Comparison of ENCODE assay signal across 20 cellular contexts in the genomic region with DNA sequence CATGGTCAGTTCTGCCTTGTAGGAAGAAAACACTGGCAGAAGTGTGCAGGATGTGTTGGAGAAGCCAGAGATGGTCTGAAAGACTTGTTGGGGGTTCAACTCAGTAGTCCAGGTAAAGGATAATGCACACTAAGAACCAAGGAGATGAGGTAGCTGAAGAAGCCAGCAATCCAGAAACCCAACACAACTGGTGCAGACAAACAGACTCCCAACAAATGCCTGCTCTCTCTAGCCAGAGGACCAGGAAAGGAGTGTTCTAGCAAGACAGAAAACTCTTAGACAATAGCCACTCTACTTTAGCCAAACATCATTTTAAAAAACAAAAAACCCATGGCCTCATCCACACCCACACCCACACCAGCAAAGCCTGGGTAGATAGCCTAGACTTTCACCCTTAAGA. TPM values are rescaled to one million over a fixed set of nuclear protein-coding genes. Genes with fewer than 3 reads are reported as not detected.
DNase-seq lines count a peak whose midpoint lies in the region; ATAC-seq and TF ChIP-seq lines count a peak whose summit lies in the region.
"Had no signal": no experiment of that assay in that cellular context is flagged by ENCODE, and none has a peak within 500 bp of the region (broad histone marks: within the 10 kb centered on the region; RNA-seq: fewer than 3 reads in every experiment).

No MANE protein-coding gene starts in this region.

- peak; percentile 29 for DNase-seq in activated CD4-positive, alpha-beta T cell treated with anti-CD3 and anti-CD28 coated beads, Interleukin-2, amount 10 ng/mL, durations not matched to agents 24 days and 14 days
- DNase-seq in activated CD4-positive, alpha-beta T cell treated with anti-CD3 and anti-CD28 coated beads, Interleukin-2, amount 50 U/mL, for 4 hours: no peak
- DNase-seq in PC-3: no peak
- no peak for DNase-seq in osteocyte (ENCODE audit: extremely low spot score, unreplicated experiment)
- DNase-seq in midbrain (lab: John Stamatoyannopoulos, UW): no peak
- no peak for DNase-seq in NCI-H1092 (lab: John Stamatoyannopoulos, UW)
- no peak for DNase-seq in ACHN
- DNase-seq: AML-193; BE2C; Calu3; CD4-positive, alpha-beta T cell; COR-L47; DMS53; DMS79 treated with DMSO at 0.1 percent for 48 hours; H9 had no signal

- CTCF ChIA-PET in PC-3 (lab: Charles Lee): interaction anchor here (0.6 kb wide), 1 partner anchor 60 kb away, joined by 3 read pairs; no protein-coding TSS in a partner anchor

- ATAC-seq in PC-3: no peak
- ATAC-seq: GM23338, HCT116 had no signal

- no peaks in the 10 kb centered on the region for H3K36me3 Mint-ChIP-seq in activated CD4-positive, alpha-beta T cell treated with anti-CD3 and anti-CD28 coated beads, Interleukin-2, amount 10 ng/mL, durations not matched to agents 24 days and 14 days (ENCODE audit: low read depth)
- H3K36me3 Mint-ChIP-seq in osteocyte (ENCODE audit: unreplicated experiment): peaks cover 5% of the 10 kb centered on the region
- H3K36me3 Mint-ChIP-seq: CD14-positive monocyte had no signal

- peaks cover 12% of the 10 kb centered on the region for H3K27me3 Mint-ChIP-seq in activated CD4-positive, alpha-beta T cell treated with anti-CD3 and anti-CD28 coated beads, Interleukin-2, amount 10 ng/mL, durations not matched to agents 24 days and 14 days
- no peaks in the 10 kb centered on the region for H3K27me3 Mint-ChIP-seq in osteocyte (ENCODE audit: unreplicated experiment)

- H3K27ac Mint-ChIP-seq in activated CD4-positive, alpha-beta T cell treated with anti-CD3 and anti-CD28 coated beads, Interleukin-2, amount 10 ng/mL, durations not matched to agents 24 days and 14 days: no peak overlapping the region
- H3K27ac Mint-ChIP-seq in osteocyte (ENCODE audit: unreplicated experiment): peak overlapping the region; percentile 85
- H3K27ac Mint-ChIP-seq: CD14-positive monocyte; CD4-positive, alpha-beta T cell; GM23338; H9 had no signal

- intact Hi-C loops in activated CD4-positive, alpha-beta T cell treated with anti-CD3 and anti-CD28 coated beads, Interleukin-2, amount 10 ng/mL, durations not matched to agents 24 days and 14 days (cut with micrococcal nuclease): no loop called here
- intact Hi-C loops in PC-3 (cut with micrococcal nuclease): loop anchor here (5.0 kb wide), 1 partner anchor 45 kb away; no protein-coding TSS in a partner anchor

- H3K27me3 ChIP-seq in PC-3 (ENCODE audit: low read length): no peaks in the 10 kb centered on the region
- H3K27me3 ChIP-seq: BE2C; BLaER1 treated with 17β-estradiol and CSF1 and Interleukin-3, amounts not matched to agents 10 nM and 100 nM had no signal

- no peaks in the 10 kb centered on the region for H4K20me1 ChIP-seq in PC-3 (ENCODE audit: low read length)
- H4K20me1 ChIP-seq: BLaER1 treated with 17β-estradiol and CSF1 and Interleukin-3, amounts not matched to agents 10 nM and 100 nM had no signal

- H3K79me2 ChIP-seq in PC-3 (ENCODE audit: low read length): peaks cover 41% of the 10 kb centered on the region

- in situ Hi-C loops in ACHN (cut with HindIII; ENCODE audit: low pct_ligation_motif_present, low pct_unique_long_range_greater_than_20kb, low sequenced_read_pairs): no loop called here

- peaks cover 71% of the 10 kb centered on the region for H3K4me1 ChIP-seq in PC-3 (ENCODE audit: insufficient read depth, low read length)
- H3K4me1 ChIP-seq: BE2C had no signal

- H3K4me3 ChIP-seq in PC-3 (ENCODE audit: low read length): no peak overlapping the region
- H3K4me3 ChIP-seq: BLaER1 treated with 17β-estradiol and CSF1 and Interleukin-3, amounts not matched to agents 10 nM and 100 nM; GM23338 had no signal

- POLR2A ChIA-PET in PC-3 (lab: Charles Lee; ENCODE audit: unreplicated experiment): no interaction called here

- TF ChIP-seq CTCF in PC-3 (conservative IDR thresholded peaks at IDR 0.05; ENCODE audit: low read depth, low read length) (no peak), osteocyte (IDR thresholded peaks at IDR 0.05) (no peak)

- BruUV-seq in PC-3 (replicated peaks; lab: Mats Ljungman, UMichigan): no TSS peak

- H3K4me3 Mint-ChIP-seq in activated CD4-positive, alpha-beta T cell treated with anti-CD3 and anti-CD28 coated beads, Interleukin-2, amount 10 ng/mL, durations not matched to agents 24 days and 14 days: no peak overlapping the region
- no peak overlapping the region for H3K4me3 Mint-ChIP-seq in osteocyte (ENCODE audit: unreplicated experiment)
- H3K4me3 Mint-ChIP-seq: CD14-positive monocyte; CD4-positive, alpha-beta T cell; GM23338; H9 had no signal

- H2AFZ ChIP-seq in PC-3 (ENCODE audit: low read length): no peak overlapping the region
- H2AFZ ChIP-seq: GM23338 had no signal

- H3K27ac ChIP-seq in PC-3 (ENCODE audit: low read length): peak overlapping the region; percentile 77
- H3K27ac ChIP-seq: 22Rv1; BLaER1 treated with 17β-estradiol and CSF1 and Interleukin-3, amounts not matched to agents 10 nM and 100 nM had no signal

- peaks cover 4% of the 10 kb centered on the region; the same call in 1 of the 2 replicates for H3K36me3 ChIP-seq in PC-3 (ENCODE audit: low read depth, low read length)
- H3K36me3 ChIP-seq: BE2C; BLaER1 treated with 17β-estradiol and CSF1 and Interleukin-3, amounts not matched to agents 10 nM and 100 nM had no signal

- no peaks in the 10 kb centered on the region for H3K9me3 ChIP-seq in PC-3 (ENCODE audit: low read length)
- H3K9me3 ChIP-seq: BE2C; BLaER1 treated with 17β-estradiol and CSF1 and Interleukin-3, amounts not matched to agents 10 nM and 100 nM had no signal

- no peaks in the 10 kb centered on the region for H3K9me2 ChIP-seq in PC-3 (replicated peaks; ENCODE audit: low read length)

- H3K9me3 Mint-ChIP-seq in activated CD4-positive, alpha-beta T cell treated with anti-CD3 and anti-CD28 coated beads, Interleukin-2, amount 10 ng/mL, durations not matched to agents 24 days and 14 days: no peaks in the 10 kb centered on the region
- no peaks in the 10 kb centered on the region for H3K9me3 Mint-ChIP-seq in osteocyte (ENCODE audit: unreplicated experiment)
- H3K9me3 Mint-ChIP-seq: CD4-positive, alpha-beta T cell; GM23338; H9 had no signal

- H3F3A ChIP-seq in PC-3 (ENCODE audit: low read length, unreplicated experiment): peaks cover 9% of the 10 kb centered on the region

- H3K4me1 Mint-ChIP-seq in activated CD4-positive, alpha-beta T cell treated with anti-CD3 and anti-CD28 coated beads, Interleukin-2, amount 10 ng/mL, durations not matched to agents 24 days and 14 days: no peaks in the 10 kb centered on the region
- peaks cover 46% of the 10 kb centered on the region for H3K4me1 Mint-ChIP-seq in osteocyte (ENCODE audit: unreplicated experiment)
- H3K4me1 Mint-ChIP-seq: CD14-positive monocyte had no signal

- H3K9ac ChIP-seq in PC-3 (ENCODE audit: low read length): peak overlapping the region; percentile 16; the same call in 1 of the 2 replicates
- H3K9ac ChIP-seq: BLaER1 treated with 17β-estradiol and CSF1 and Interleukin-3, amounts not matched to agents 10 nM and 100 nM had no signal

- H3K4me2 ChIP-seq in PC-3 (ENCODE audit: low read length): peak overlapping the region; percentile 51
- H3K4me2 ChIP-seq: BLaER1 treated with 17β-estradiol and CSF1 and Interleukin-3, amounts not matched to agents 10 nM and 100 nM; GM23338 had no signal

RNA-seq across cellular contexts. Expression of a gene that starts 33.9 kb away (rescaled TPM):
- total RNA-seq in activated CD4-positive, alpha-beta T cell treated with anti-CD3 and anti-CD28 coated beads, Interleukin-2, amount 10 ng/mL, durations not matched to agents 24 days and 14 days: not detected in 2 replicates
- 48.9 and 70.8 TPM in 2 replicates for total RNA-seq in PC-3 (2014; rRNA removed)
- total RNA-seq in osteocyte: 30.7 and 33.5 TPM in 2 replicates
- total RNA-seq: Calu3; CD4-positive, alpha-beta T cell had no signal

Comparison
In these comparisons a context has a peak if more than half of its experiments do, and no peak if none do; other contexts are left out.
1. RNA of a gene that starts 33.9 kb away (total RNA-seq): 48.9 to 70.8 TPM in PC-3 and 30.7 to 33.5 TPM in osteocyte; not detected in activated CD4-positive, alpha-beta T cell treated with anti-CD3 and anti-CD28 coated beads, Interleukin-2, amount 10 ng/mL, durations not matched to agents 24 days and 14 days; every median in the first group is over 10 times any median in the second.